In genomic region chr14:81169711-81170103, GRCh38 we compare ENCODE assay signal across 8 cellular contexts. TPM values are rescaled to one million over a fixed set of nuclear protein-coding genes. Genes with fewer than 3 reads are reported as not detected.
A peak's percentile ranks its signal among the peaks of the same experiment; 100 is the strongest.
DNase-seq lines count a peak whose midpoint lies in the region; ATAC-seq and TF ChIP-seq lines count a peak whose summit lies in the region.

No MANE protein-coding gene starts in this region.

- TF ChIP-seq CTCF in 22Rv1 (IDR thresholded peaks at IDR 0.05) = no peak
- no peak for TF ChIP-seq CTCF in GM10248 (IDR thresholded peaks at IDR 0.05; ENCODE audit: control extremely low read depth, extremely low read depth, low read depth, missing control alignments)
- no peak for TF ChIP-seq CTCF in Peyer's patch (IDR thresholded peaks at IDR 0.05)
- TF ChIP-seq CTCF in coronary artery (IDR thresholded peaks at IDR 0.05) = no peak
- no peak for TF ChIP-seq CTCF in liver (IDR thresholded peaks at IDR 0.05; ENCODE audit: low read depth, low read length, missing input control)
- peak in 1 of 7 experiments; percentile 8 for TF ChIP-seq CTCF in stomach (IDR thresholded peaks at IDR 0.05)

- ATAC-seq in HG02870 (IDR thresholded peaks at IDR 0.05; ENCODE audit: unreplicated experiment) = peak; percentile 9

- intact Hi-C loops in stomach (cut with DNase I; ENCODE audit: low total_unique reads) = loop anchor here (10.0 kb wide), 1 partner anchor 175 kb away; no protein-coding TSS in a partner anchor

- H3K27me3 ChIP-seq in Peyer's patch (no peaks in the 10 kb centered on the region), liver (ENCODE audit: control insufficient read depth in 4 of 4, insufficient read depth in 4 of 4, low read length in 3 of 4) (no peaks in the 10 kb centered on the region), stomach (no peaks in the 10 kb centered on the region)

- CTCF ChIA-PET in GM10248 (lab: Yijun Ruan, JAX) = interaction anchor here (0.6 to 6.1 kb wide), 34 partner anchors 8 to 302 kb away, joined by 3 to 110 read pairs (median 4); partner anchors contain the start of gene CEP128

- H3K36me3 ChIP-seq in Peyer's patch = no peaks in the 10 kb centered on the region
- no peaks in the 10 kb centered on the region for H3K36me3 ChIP-seq in liver (ENCODE audit: control insufficient read depth in 4 of 4, insufficient read depth in 3 of 4, low read depth in 1 of 4, low read length in 3 of 4)
- no peaks in the 10 kb centered on the region for H3K36me3 ChIP-seq in stomach

- H3K27ac ChIP-seq in 22Rv1 (peak overlapping the region; percentile 85), Peyer's patch (peak overlapping the region; percentile 74 to 94 (median 92)), coronary artery (peak overlapping the region; percentile 70 to 96), liver (ENCODE audit: low read depth in 1 of 2, low read length in 2 of 2) (peak overlapping the region; percentile 93 to 95), stomach (peak overlapping the region; percentile 86 to 97 (median 90))

- 2% methylated on average over 10 of the region's 10 CpGs for WGBS in liver
- 0 to 5% (median 2%) methylated on average over 9 to 10 of the region's 10 CpGs for WGBS in stomach, 5 donors

- no peak for TF ChIP-seq POLR2A in Peyer's patch (IDR thresholded peaks at IDR 0.05)
- no peak for TF ChIP-seq POLR2A in stomach (IDR thresholded peaks at IDR 0.05)

- peaks cover 0 to 3% (median 0%) of the 10 kb centered on the region in 4 donors for H3K4me1 ChIP-seq in Peyer's patch
- peaks cover 0 to 18% (median 6%) of the 10 kb centered on the region in 4 donors for H3K4me1 ChIP-seq in liver (ENCODE audit: control insufficient read depth in 4 of 4, insufficient read depth in 4 of 4, low read length in 3 of 4)
- peaks cover 8 to 19% (median 15%) of the 10 kb centered on the region in 4 donors for H3K4me1 ChIP-seq in stomach

- H3K4me3 ChIP-seq in Peyer's patch = peak overlapping the region; percentile 51 to 69 (median 58)
- peak overlapping the region; percentile 84 for H3K4me3 ChIP-seq in coronary artery
- H3K4me3 ChIP-seq in liver (ENCODE audit: low read depth in 1 of 3, low read length in 3 of 3) = peak overlapping the region; percentile 59 to 77 (median 71)
- H3K4me3 ChIP-seq in stomach = peak overlapping the region; percentile 56 to 74 (median 60)

- DNase-seq in GM10248 (ENCODE audit: extremely low spot score) (peak; percentile 14), Peyer's patch (peak; percentile 48 to 73 (median 60)), coronary artery (ENCODE audit: low spot score) (peak; percentile 77), stomach (peak; percentile 58), DMS153 (lab: John Stamatoyannopoulos, UW) (no peak)

- TF ChIP-seq RAD21 in liver (IDR thresholded peaks at IDR 0.05) = peak in 1 of 2 donors; percentile 12

- no peaks in the 10 kb centered on the region for H3K9me3 ChIP-seq in Peyer's patch
- H3K9me3 ChIP-seq in liver (ENCODE audit: control insufficient read depth in 4 of 4, low read length in 3 of 4) = no peaks in the 10 kb centered on the region
- no peaks in the 10 kb centered on the region for H3K9me3 ChIP-seq in stomach

- POLR2A ChIA-PET in GM10248 (lab: Yijun Ruan, JAX) = interaction anchor here (1.0 kb wide), 1 partner anchor 51 kb away, joined by 4 read pairs; the partner anchor contains the start of gene GTF2A1

- peak overlapping the region; percentile 50 to 79 for H3K9ac ChIP-seq in liver (ENCODE audit: low read depth in 1 of 2, low read length in 2 of 2)

- no peak for TF ChIP-seq EP300 in stomach (IDR thresholded peaks at IDR 0.05)

TF ChIP-seq in liver, 16 proteins besides CTCF, POLR2A, EP300 and RAD21:
- TF ChIP-seq, protein P1, sequence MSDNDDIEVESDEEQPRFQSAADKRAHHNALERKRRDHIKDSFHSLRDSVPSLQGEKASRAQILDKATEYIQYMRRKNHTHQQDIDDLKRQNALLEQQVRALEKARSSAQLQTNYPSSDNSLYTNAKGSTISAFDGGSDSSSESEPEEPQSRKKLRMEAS (IDR thresholded peaks at IDR 0.05) = peak; percentile 48
- no peak for TF ChIP-seq YY1 (IDR thresholded peaks at IDR 0.05)

RNA-seq across cellular contexts. Expression of gene GTF2A1, which starts 51.1 kb away (rescaled TPM):
- total RNA-seq in Peyer's patch (10 to 100 TPM; 12.5 to 28.9 (median 18.6) TPM), liver (10 to 100 TPM; 13.6 to 22.1 TPM), stomach (10 to 100 TPM in 3 of 5 donors, 1 to 10 TPM in 2; 2.0 to 73.5 (median 10.7) TPM)
- polyA plus RNA-seq in liver (1 to 10 TPM; 2.9 to 5.8 TPM), stomach (1 to 10 TPM; 4.7 to 7.9 (median 5.4) TPM)
